ENCODE assay signal across 14 cellular contexts in genomic region chrY:24609253-24609652, GRCh38. TPM values are rescaled to one million over a fixed set of nuclear protein-coding genes. Genes with fewer than 3 reads are reported as not detected.
"Had no signal": no experiment of that assay in that cellular context is flagged by ENCODE, and none has a peak within 500 bp of the region (broad histone marks: within the 10 kb centered on the region; RNA-seq: fewer than 3 reads in every experiment).

No MANE protein-coding gene starts in this region.

RNA-seq across cellular contexts. Expression of gene BPY2B, which starts 8.6 kb away (rescaled TPM):
- total RNA-seq: activated B cell treated with CpG ODN at 0.5 μM for 24 hours; activated CD4-positive, alpha-beta memory T cell treated with anti-CD3 and anti-CD28 coated beads for 36 hours; activated CD4-positive, alpha-beta memory T cell treated with anti-CD3 and anti-CD28 coated beads, Interleukin-2, amount 10 ng/mL, durations not matched to agents 7 days and 5 days; activated CD4-positive, alpha-beta T cell treated with anti-CD3 and anti-CD28 coated beads for 36 hours; activated CD4-positive, alpha-beta T cell treated with anti-CD3 and anti-CD28 coated beads, Interleukin-2, amount 10 ng/mL, durations not matched to agents 24 days and 14 days; activated CD4-positive, alpha-beta T cell treated with anti-CD3 and anti-CD28 coated beads, Interleukin-2, amount 10 ng/mL, durations not matched to agents 7 days and 5 days; activated CD8-positive, alpha-beta memory T cell treated with anti-CD3 and anti-CD28 coated beads for 36 hours; activated CD8-positive, alpha-beta memory T cell treated with anti-CD3 and anti-CD28 coated beads, Interleukin-2, amount 10 ng/mL, durations not matched to agents 7 days and 5 days; activated CD8-positive, alpha-beta T cell treated with anti-CD3 and anti-CD28 coated beads for 36 hours; activated CD8-positive, alpha-beta T cell treated with anti-CD3 and anti-CD28 coated beads, Interleukin-2, amount 10 ng/mL, durations not matched to agents 7 days and 5 days; T-helper 1 cell treated with Interleukin-12 subunit alpha and Interleukin-12 subunit beta and Interleukin-4 antibody, amounts not matched to agents 30 ng/mL and 1 ng/mL, for 36 hours; T-helper 17 cell; T-helper 2 cell treated with Interferon-gamma antibody and Interleukin-4, amounts not matched to agents 100 ng/mL and 5 ng/mL, for 36 hours; WTC11 had no signal
